Comparison of ENCODE assay signal across 1 cellular context in the genomic region with DNA sequence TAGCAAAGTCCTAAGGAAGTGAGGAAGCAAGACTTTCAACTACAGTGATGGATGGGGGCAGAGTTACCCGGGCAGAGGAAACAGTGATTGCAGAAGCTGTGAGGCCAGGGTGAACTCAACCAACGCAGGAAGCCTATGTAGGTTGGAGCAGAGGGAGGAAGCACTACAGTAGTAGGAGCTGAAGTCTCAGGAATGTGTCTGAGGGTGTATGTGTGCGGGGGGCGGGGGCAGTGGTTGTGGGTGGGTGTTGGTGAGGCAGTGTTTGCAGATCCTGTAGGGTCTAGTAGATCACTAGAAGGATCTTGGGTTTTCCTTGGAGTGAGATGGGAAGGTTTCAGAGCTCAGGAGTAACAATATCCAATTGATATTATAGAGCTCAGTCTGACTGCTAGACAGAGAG.
TF ChIP-seq lines count a peak whose summit lies in the region.

No MANE protein-coding gene starts in this region.

TF ChIP-seq in IMR-90, 13 proteins besides CTCF, POLR2A, EP300 and RAD21 (continued from another document):
- TF ChIP-seq MAFK (IDR thresholded peaks at IDR 0.05; ENCODE audit: low read depth, low read length) (no peak), MAZ (IDR thresholded peaks at IDR 0.05; ENCODE audit: borderline replicate concordance, low read depth, low read length) (no peak), BHLHE40 (IDR thresholded peaks at IDR 0.05; ENCODE audit: low read depth, low read length) (no peak), CHD1 (IDR thresholded peaks at IDR 0.05; ENCODE audit: low read depth, low read length) (no peak)
